Comparison of ENCODE assay signal across 1 cellular context in genomic region chr22:41197046-41197807, GRCh38.
TF ChIP-seq lines count a peak whose summit lies in the region.

No MANE protein-coding gene starts in this region.

TF ChIP-seq in HepG2, 621 proteins besides CTCF, POLR2A, EP300 and RAD21 (continued from another document and continues in another):
- TF ChIP-seq KIAA2018 (CRISPR knock-in tag; IDR thresholded peaks at IDR 0.05; ENCODE audit: borderline replicate concordance), result no peak
- peak; percentile 65; the same call in 1 of the 3 replicates for TF ChIP-seq MXI1 (IDR thresholded peaks at IDR 0.05; ENCODE audit: borderline replicate concordance, low read depth, low read length)
- peak; percentile 62; the same call in 1 of the 2 replicates for TF ChIP-seq ZBTB14 (CRISPR knock-in tag; IDR thresholded peaks at IDR 0.05)
- TF ChIP-seq ZNF792 (CRISPR knock-in tag; IDR thresholded peaks at IDR 0.05), result peak; percentile 60; the same call in 1 of the 2 replicates
- no peak for TF ChIP-seq ZNF580 (CRISPR knock-in tag; IDR thresholded peaks at IDR 0.05; ENCODE audit: borderline replicate concordance, low read depth)
- TF ChIP-seq MYC (CRISPR knock-in tag; IDR thresholded peaks at IDR 0.05; ENCODE audit: borderline replicate concordance), result no peak
- TF ChIP-seq SCMH1 (CRISPR knock-in tag; IDR thresholded peaks at IDR 0.05; ENCODE audit: borderline replicate concordance), result no peak
- no peak for TF ChIP-seq ZSCAN31 (CRISPR knock-in tag; IDR thresholded peaks at IDR 0.05; ENCODE audit: low read depth)
- TF ChIP-seq ZBTB33 (CRISPR knock-in tag; IDR thresholded peaks at IDR 0.05), result no peak
- TF ChIP-seq CREB3 (CRISPR knock-in tag; IDR thresholded peaks at IDR 0.05), result no peak
- TF ChIP-seq E2F2 (CRISPR knock-in tag; IDR thresholded peaks at IDR 0.05; ENCODE audit: borderline replicate concordance), result no peak
- no peak for TF ChIP-seq ZNF160 (CRISPR knock-in tag; IDR thresholded peaks at IDR 0.05)
- no peak for TF ChIP-seq ZNF232 (CRISPR knock-in tag; IDR thresholded peaks at IDR 0.05; ENCODE audit: borderline replicate concordance)
- no peak for TF ChIP-seq ATF7 (IDR thresholded peaks at IDR 0.05)
- TF ChIP-seq ATF7 (CRISPR knock-in tag; IDR thresholded peaks at IDR 0.05), result 0 out of 2 replicates have a peak, but pooled peaks have one; percentile 28
- TF ChIP-seq ZNF550 (CRISPR knock-in tag; IDR thresholded peaks at IDR 0.05; ENCODE audit: borderline replicate concordance), result no peak
- TF ChIP-seq GLMP (CRISPR knock-in tag; IDR thresholded peaks at IDR 0.05; ENCODE audit: borderline replicate concordance), result no peak
- no peak for TF ChIP-seq NFE2L1 (CRISPR knock-in tag; IDR thresholded peaks at IDR 0.05; ENCODE audit: borderline replicate concordance)
- TF ChIP-seq RBFOX2 (IDR thresholded peaks at IDR 0.05; ENCODE audit: low read depth, low read length), result peak; percentile 42; the same call in 1 of the 2 replicates
- TF ChIP-seq ZFP90 (CRISPR knock-in tag; IDR thresholded peaks at IDR 0.05; ENCODE audit: borderline replicate concordance), result no peak
- TF ChIP-seq BORCS8-MEF2B (CRISPR knock-in tag; IDR thresholded peaks at IDR 0.05), result no peak; the same call in 1 of the 2 replicates
- TF ChIP-seq TFAP4 (IDR thresholded peaks at IDR 0.05; ENCODE audit: borderline replicate concordance, low read depth), result no peak
- TF ChIP-seq ADNP (CRISPR knock-in tag; IDR thresholded peaks at IDR 0.05), result no peak
- no peak for TF ChIP-seq ZNF441 (CRISPR knock-in tag; IDR thresholded peaks at IDR 0.05; ENCODE audit: borderline replicate concordance)
- no peak for TF ChIP-seq NR1H2 (CRISPR knock-in tag; IDR thresholded peaks at IDR 0.05; ENCODE audit: borderline replicate concordance, low read depth)
- TF ChIP-seq ZNF331 (CRISPR knock-in tag; IDR thresholded peaks at IDR 0.05), result peak; percentile 51; the same call in 1 of the 2 replicates
- TF ChIP-seq ZNF710 (CRISPR knock-in tag; IDR thresholded peaks at IDR 0.05; ENCODE audit: borderline replicate concordance), result no peak
- TF ChIP-seq TOE1 (CRISPR knock-in tag; IDR thresholded peaks at IDR 0.05), result no peak
- TF ChIP-seq TFDP2 (CRISPR knock-in tag; IDR thresholded peaks at IDR 0.05), result peak; percentile 86
- TF ChIP-seq ZFP91 (CRISPR knock-in tag; IDR thresholded peaks at IDR 0.05; ENCODE audit: borderline replicate concordance), result no peak; the same call in 1 of the 2 replicates
- peak; percentile 83; the same call in 1 of the 2 replicates for TF ChIP-seq ARNTL (CRISPR knock-in tag; IDR thresholded peaks at IDR 0.05)
- peak; percentile 81 for TF ChIP-seq ATF5 (CRISPR knock-in tag; IDR thresholded peaks at IDR 0.05; ENCODE audit: low read depth)
- no peak for TF ChIP-seq HOXA3 (CRISPR knock-in tag; IDR thresholded peaks at IDR 0.05)
